Comparison of ENCODE assay signal across 8 cellular contexts in genomic region chr10:79070611-79071534, GRCh38. TPM values are rescaled to one million over a fixed set of nuclear protein-coding genes. Genes with fewer than 3 reads are reported as not detected.
DNase-seq lines count a peak whose midpoint lies in the region; ATAC-seq and TF ChIP-seq lines count a peak whose summit lies in the region.

No MANE protein-coding gene starts in this region.

- H3K27me3 Mint-ChIP-seq in Calu3 (ENCODE audit: unreplicated experiment) (no peaks in the 10 kb centered on the region), IgD-negative memory B cell (peaks cover 36% of the 10 kb centered on the region)

- CTCF ChIA-PET in Calu3 (lab: Charles Lee), result interaction anchor here (1.1 to 1.4 kb wide), 3 partner anchors 10 to 124 kb away, joined by 3 to 7 read pairs (median 5); no protein-coding TSS in a partner anchor

- ATAC-seq in left lobe of liver, result peak; percentile 62
- no peak for ATAC-seq in HG03354 (IDR thresholded peaks at IDR 0.05; ENCODE audit: poor library complexity, severe bottlenecking, unreplicated experiment)
- ATAC-seq in HG02970 (IDR thresholded peaks at IDR 0.05; ENCODE audit: low FRiP score, unreplicated experiment), result no peak

- H3K27ac Mint-ChIP-seq in Calu3 (ENCODE audit: unreplicated experiment) (peak overlapping the region; percentile 89), IgD-negative memory B cell (no peak overlapping the region)

- H3K4me1 Mint-ChIP-seq in Calu3 (ENCODE audit: low read depth, unreplicated experiment) (peaks cover 51% of the 10 kb centered on the region), IgD-negative memory B cell (peaks cover 4 to 7% (median 5%) of the 10 kb centered on the region in 3 donors)

- peak overlapping the region; percentile 70 for H3K4me3 Mint-ChIP-seq in Calu3 (ENCODE audit: low read depth, unreplicated experiment)
- H3K4me3 Mint-ChIP-seq in IgD-negative memory B cell, result peak overlapping the region; percentile 63 to 87 (median 86)

- no peaks in the 10 kb centered on the region for H3K9me3 Mint-ChIP-seq in Calu3 (ENCODE audit: low read depth, unreplicated experiment)
- no peaks in the 10 kb centered on the region for H3K9me3 Mint-ChIP-seq in IgD-negative memory B cell

- no TSS peak for BruUV-seq in Calu3 (replicated peaks; lab: Mats Ljungman, UMichigan)

- intact Hi-C loops in Calu3 (cut with micrococcal nuclease; ENCODE audit: unreplicated experiment), result loop anchor here (2.0 to 5.0 kb wide), 3 partner anchors 41 to 99 kb away; no protein-coding TSS in a partner anchor

- peaks cover 67% of the 10 kb centered on the region for H3K36me3 Mint-ChIP-seq in Calu3 (ENCODE audit: insufficient read depth, unreplicated experiment)
- no peaks in the 10 kb centered on the region for H3K36me3 Mint-ChIP-seq in IgD-negative memory B cell

- peak; percentile 87 for DNase-seq in Calu3
- peak; percentile 58 for DNase-seq in SW480 (ENCODE audit: low spot score)
- peak; percentile 71 for DNase-seq in dermis blood vessel endothelial cell
- peak; percentile 97 for DNase-seq in left lobe of liver (ENCODE audit: low spot score)
- DNase-seq in stimulated activated CD4-positive, alpha-beta T cell treated with anti-CD3 and anti-CD28 coated beads, Interleukin-1b, Interleukin-23, amount 100 ng/mL, for 48 hours, result peak; percentile 19

- TF ChIP-seq CTCF in Calu3 (IDR thresholded peaks at IDR 0.05; ENCODE audit: unreplicated experiment), result no peak

RNA-seq across cellular contexts. Expression of gene ZMIZ1, which starts 2.1 kb away (rescaled TPM):
- total RNA-seq in Calu3 (2022), result 20.3 and 23.5 TPM in 2 replicates
- polyA plus RNA-seq in IgD-negative memory B cell, result 4.6 TPM
- total RNA-seq in dermis blood vessel endothelial cell, result 18.2 and 32.1 TPM in 2 replicates
- total RNA-seq in left lobe of liver, result 15.0 TPM

Comparison
In these comparisons a context has a peak if more than half of its experiments do, and no peak if none do; other contexts are left out.
1. DNase-seq: peak in every context shown above with its lines; median percentile 97 in left lobe of liver; 87 in Calu3; 71 in dermis blood vessel endothelial cell; 58 in SW480; 19 in stimulated activated CD4-positive, alpha-beta T cell treated with anti-CD3 and anti-CD28 coated beads, Interleukin-1b, Interleukin-23, amount 100 ng/mL, for 48 hours.